Comparison of ENCODE assay signal across 11 cellular contexts in genomic region chr16:67910162-67910561, GRCh38. TPM values are rescaled to one million over a fixed set of nuclear protein-coding genes. Genes with fewer than 3 reads are reported as not detected.
DNase-seq lines count a peak whose midpoint lies in the region; ATAC-seq and TF ChIP-seq lines count a peak whose summit lies in the region.
"Had no signal": no experiment of that assay in that cellular context is flagged by ENCODE, and none has a peak within 500 bp of the region (broad histone marks: within the 10 kb centered on the region; RNA-seq: fewer than 3 reads in every experiment).

No MANE protein-coding gene starts in this region.

- H3K4me1 Mint-ChIP-seq in T-helper 2 cell treated with Interferon-gamma antibody and Interleukin-4, amounts not matched to agents 5 μg/mL and 100 μg/mL, for 36 hours (ENCODE audit: low read depth), result peaks cover 8% of the 10 kb centered on the region

- peaks cover 9% of the 10 kb centered on the region for H3K36me3 Mint-ChIP-seq in T-helper 2 cell treated with Interferon-gamma antibody and Interleukin-4, amounts not matched to agents 5 μg/mL and 100 μg/mL, for 36 hours (ENCODE audit: low read depth)

- intact Hi-C loops in A673 (cut with micrococcal nuclease; ENCODE audit: unreplicated experiment), result no loop called here
- intact Hi-C loops in upper lobe of right lung (cut with DNase I), result no loop called here

- no peaks in the 10 kb centered on the region for H3K9me3 Mint-ChIP-seq in T-helper 2 cell treated with Interferon-gamma antibody and Interleukin-4, amounts not matched to agents 5 μg/mL and 100 μg/mL, for 36 hours
- H3K9me3 Mint-ChIP-seq: IgD-negative memory B cell had no signal

- CTCF ChIA-PET in A673 (lab: Charles Lee), result interaction anchor here (0.9 kb wide), 1 partner anchor 10 kb away, joined by 3 read pairs; no protein-coding TSS in a partner anchor

- no peak overlapping the region for H3K4me3 Mint-ChIP-seq in T-helper 2 cell treated with Interferon-gamma antibody and Interleukin-4, amounts not matched to agents 5 μg/mL and 100 μg/mL, for 36 hours
- H3K4me3 Mint-ChIP-seq: IgD-negative memory B cell had no signal

- no peaks in the 10 kb centered on the region for H3K27me3 Mint-ChIP-seq in T-helper 2 cell treated with Interferon-gamma antibody and Interleukin-4, amounts not matched to agents 5 μg/mL and 100 μg/mL, for 36 hours (ENCODE audit: low read depth)
- H3K27me3 Mint-ChIP-seq: IgD-negative memory B cell had no signal

- no peaks in the 10 kb centered on the region for H3K27me3 ChIP-seq in A673 (replicated peaks; ENCODE audit: insufficient read depth, low read depth, low read length, poor library complexity)
- H3K27me3 ChIP-seq in upper lobe of right lung, result no peaks in the 10 kb centered on the region

- H3K4me1 ChIP-seq in A673 (ENCODE audit: insufficient read depth, low read length, poor library complexity, severe bottlenecking) (no peaks in the 10 kb centered on the region), upper lobe of right lung (no peaks in the 10 kb centered on the region)

- no peak for TF ChIP-seq CTCF in A673 (conservative IDR thresholded peaks at IDR 0.05; ENCODE audit: low read depth, low read length)
- TF ChIP-seq CTCF in upper lobe of right lung (IDR thresholded peaks at IDR 0.05), result no peak

- POLR2A ChIA-PET in A673 (lab: Charles Lee; ENCODE audit: low non-redundant PET), result interaction anchor here (0.7 kb wide), 1 partner anchor 374 kb away, joined by 4 read pairs; no protein-coding TSS in a partner anchor

- DNase-seq in A673 (ENCODE audit: low spot score), result peak; percentile 35
- DNase-seq in T-helper 2 cell treated with Interferon-gamma antibody and Interleukin-4, amounts not matched to agents 5 μg/mL and 100 μg/mL, for 36 hours (ENCODE audit: low spot score), result no peak
- DNase-seq in globus pallidus (ENCODE audit: low spot score), result peak; percentile 97
- no peak for DNase-seq in activated effector memory CD4-positive, alpha-beta T cell treated with Interleukin-2 at 50 U/mL for 16 hours
- DNase-seq in upper lobe of right lung, result no peak
- DNase-seq in NOMO-1 treated with DMSO at 0.1 percent for 48 hours (lab: John Stamatoyannopoulos, UW; ENCODE audit: unreplicated experiment), result no peak

- no peaks in the 10 kb centered on the region for H3K9me3 ChIP-seq in A673 (ENCODE audit: low read depth, low read length, poor library complexity, severe bottlenecking)
- H3K9me3 ChIP-seq in upper lobe of right lung, result no peaks in the 10 kb centered on the region

- H3K27ac ChIP-seq in A673 (ENCODE audit: low read depth, low read length, poor library complexity, severe bottlenecking) (no peak overlapping the region), upper lobe of right lung (no peak overlapping the region)

- H3K36me3 ChIP-seq in A673 (ENCODE audit: insufficient read depth, low read length, poor library complexity, severe bottlenecking) (no peaks in the 10 kb centered on the region), upper lobe of right lung (peaks cover 30% of the 10 kb centered on the region)

- H3K27ac Mint-ChIP-seq in T-helper 2 cell treated with Interferon-gamma antibody and Interleukin-4, amounts not matched to agents 5 μg/mL and 100 μg/mL, for 36 hours, result peak overlapping the region; percentile 20
- H3K27ac Mint-ChIP-seq: IgD-negative memory B cell had no signal

- ATAC-seq in GM19023 (IDR thresholded peaks at IDR 0.05; ENCODE audit: unreplicated experiment) (peak; percentile 54), GM18907 (IDR thresholded peaks at IDR 0.05; ENCODE audit: unreplicated experiment) (no peak), upper lobe of right lung (no peak)

- BruUV-seq in A673 (replicated peaks; lab: Mats Ljungman, UMichigan), result TSS peak; percentile 16

- H3K4me3 ChIP-seq in A673 (ENCODE audit: low read depth, low read length, poor library complexity, severe bottlenecking) (no peak overlapping the region), upper lobe of right lung (no peak overlapping the region)

RNA-seq across cellular contexts. Expression of gene PSKH1, which starts 17.1 kb away (rescaled TPM):
- total RNA-seq in A673 (2021) (24.2 and 27.4 TPM in 2 replicates), upper lobe of right lung (29.7 TPM)

RNA-seq across cellular contexts. Expression of gene CTRL, which starts 21.5 kb away (rescaled TPM):
- total RNA-seq in A673 (2021), result 2.9 and 3.2 TPM in 2 replicates
- total RNA-seq in upper lobe of right lung, result 0.96 TPM
- total RNA-seq: G401 had no signal

RNA-seq across cellular contexts. Expression of gene NRN1L, which starts 25.5 kb away (rescaled TPM):
- total RNA-seq in A673 (2021), result 0.58 and 0.59 TPM in 2 replicates
- 0.69 TPM for total RNA-seq in upper lobe of right lung
- total RNA-seq: G401, mesenteric fat pad had no signal

RNA-seq across cellular contexts. Expression of gene PSMB10, which starts 26.5 kb away (rescaled TPM):
- total RNA-seq in A673 (2021), result 21.6 and 24.8 TPM in 2 replicates
- 71.6 TPM for total RNA-seq in upper lobe of right lung

RNA-seq across cellular contexts. Expression of gene LCAT, which starts 33.8 kb away (rescaled TPM):
- total RNA-seq in A673 (2021) (15.5 and 17.6 TPM in 2 replicates), upper lobe of right lung (40.2 TPM)

Comparison
In these comparisons a context has a peak if more than half of its experiments do, and no peak if none do; other contexts are left out.
1. DNase-seq: peak in A673 (single experiment) and globus pallidus (single experiment); none in T-helper 2 cell treated with Interferon-gamma antibody and Interleukin-4, amounts not matched to agents 5 μg/mL and 100 μg/mL, for 36 hours (single experiment), activated effector memory CD4-positive, alpha-beta T cell treated with Interleukin-2 at 50 U/mL for 16 hours (single experiment), upper lobe of right lung (single experiment) and NOMO-1 treated with DMSO at 0.1 percent for 48 hours (single experiment).